Comparison of ENCODE assay signal across 12 cellular contexts in the genomic region with DNA sequence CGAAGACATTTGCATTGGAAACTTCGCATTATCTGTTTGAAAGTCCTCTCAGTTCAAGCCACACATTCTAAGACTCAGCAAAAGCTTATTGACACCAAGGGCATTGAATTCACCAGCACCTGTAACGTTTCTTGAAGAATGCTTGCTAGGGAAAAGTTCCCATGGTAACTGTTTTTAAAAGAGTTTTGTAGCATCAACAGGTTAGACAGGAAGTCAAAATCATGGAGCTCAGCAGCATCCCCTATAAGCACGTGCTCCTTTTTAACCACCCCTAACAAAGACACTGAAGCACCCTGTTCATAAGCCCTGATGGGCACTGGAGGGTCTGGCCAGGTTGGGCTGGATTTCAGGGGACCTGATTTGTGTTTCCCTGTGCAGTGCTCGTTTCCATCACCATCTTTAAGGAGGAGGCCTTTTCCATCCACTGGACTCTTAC.
A peak's percentile ranks its signal among the peaks of the same experiment; 100 is the strongest.
DNase-seq lines count a peak whose midpoint lies in the region; ATAC-seq and TF ChIP-seq lines count a peak whose summit lies in the region.
"Had no signal": no experiment of that assay in that cellular context is flagged by ENCODE, and none has a peak within 500 bp of the region (broad histone marks: within the 10 kb centered on the region; RNA-seq: fewer than 3 reads in every experiment).

No MANE protein-coding gene starts in this region.

- ATAC-seq in GM18868 (IDR thresholded peaks at IDR 0.05; ENCODE audit: unreplicated experiment) (peak; percentile 17), HG03066 (IDR thresholded peaks at IDR 0.05; ENCODE audit: low read depth, unreplicated experiment) (peak; percentile 22), HG02588 (IDR thresholded peaks at IDR 0.05; ENCODE audit: unreplicated experiment) (no peak)

- H3K9ac ChIP-seq in skeletal muscle tissue (ENCODE audit: low read depth in 1 of 3, low read length in 3 of 3), result no peak overlapping the region

- H3K4me1 Mint-ChIP-seq in mesothelial cell of epicardium, result peaks cover 30% of the 10 kb centered on the region

- H3K4me3 Mint-ChIP-seq in mesothelial cell of epicardium, result no peak overlapping the region
- H3K4me3 Mint-ChIP-seq: activated naive CD4-positive, alpha-beta T cell treated with anti-CD3 and anti-CD28 coated beads, Interleukin-2, amount 50 U/mL, for 24 hours had no signal

- no peaks in the 10 kb centered on the region for H3K9me3 ChIP-seq in skeletal muscle tissue (ENCODE audit: control insufficient read depth in 3 of 3, low read length in 3 of 3)

- H3K36me3 Mint-ChIP-seq in mesothelial cell of epicardium, result no peaks in the 10 kb centered on the region

- H3K27ac Mint-ChIP-seq in mesothelial cell of epicardium, result no peak overlapping the region
- H3K27ac Mint-ChIP-seq: activated naive CD4-positive, alpha-beta T cell treated with anti-CD3 and anti-CD28 coated beads, Interleukin-2, amount 50 U/mL, for 24 hours had no signal

- no peak overlapping the region for H3K4me3 ChIP-seq in dorsolateral prefrontal cortex
- H3K4me3 ChIP-seq in skeletal muscle tissue (ENCODE audit: low read length in 3 of 3), result no peak overlapping the region

- peak overlapping the region in 58 of 59 donors; percentile 27 to 97 (median 82) for H3K27ac ChIP-seq in dorsolateral prefrontal cortex
- H3K27ac ChIP-seq in skeletal muscle tissue (ENCODE audit: low read depth, low read length), result peak overlapping the region; percentile 88

- intact Hi-C loops in dorsolateral prefrontal cortex (cut with DNase I), result loop anchor here in 1 of 2 donors (1.0 kb wide), 1 partner anchor 50 kb away; no protein-coding TSS in a partner anchor

- H3K9me3 Mint-ChIP-seq in mesothelial cell of epicardium, result no peaks in the 10 kb centered on the region
- H3K9me3 Mint-ChIP-seq: activated naive CD4-positive, alpha-beta T cell treated with anti-CD3 and anti-CD28 coated beads, Interleukin-2, amount 50 U/mL, for 24 hours had no signal

- DNase-seq in dorsolateral prefrontal cortex (no peak), NCI-H187 treated with DMSO at 0.1 percent for 48 hours (lab: John Stamatoyannopoulos, UW) (no peak), HUDEP-2 (lab: John Stamatoyannopoulos, UW; ENCODE audit: unreplicated experiment in 76 of 76) (no peak), mesothelial cell of epicardium (ENCODE audit: low spot score in 2 of 2, unreplicated experiment in 2 of 2) (no peak)
- DNase-seq: DMS79 treated with DMSO at 0.1 percent for 48 hours; NCI-H526; stimulated activated CD4-positive, alpha-beta T cell treated with anti-CD3 and anti-CD28 coated beads, Interleukin-4, amount 100 ng/mL, for 24 hours had no signal

- H3K4me1 ChIP-seq in skeletal muscle tissue (ENCODE audit: control insufficient read depth in 3 of 3, insufficient read depth in 3 of 3, low read length in 3 of 3), result peaks cover 36 to 43% (median 40%) of the 10 kb centered on the region in 3 donors

- H3K27me3 ChIP-seq in dorsolateral prefrontal cortex (no peaks in the 10 kb centered on the region), skeletal muscle tissue (ENCODE audit: control insufficient read depth in 3 of 3, insufficient read depth in 3 of 3, low read length in 3 of 3) (no peaks in the 10 kb centered on the region)

- H3K36me3 ChIP-seq in skeletal muscle tissue (ENCODE audit: control insufficient read depth in 3 of 3, insufficient read depth in 3 of 3, low read length in 3 of 3), result no peaks in the 10 kb centered on the region

- no peak for TF ChIP-seq CTCF in dorsolateral prefrontal cortex (IDR thresholded peaks at IDR 0.05 in 54 of 56, conservative IDR thresholded peaks at IDR 0.05 in 2 of 56; ENCODE audit: low read depth in 1 of 56, partially characterized antibody in 56 of 56)
- no peak for TF ChIP-seq CTCF in mesothelial cell of epicardium (IDR thresholded peaks at IDR 0.05; ENCODE audit: unreplicated experiment)

- no peaks in the 10 kb centered on the region for H3K27me3 Mint-ChIP-seq in mesothelial cell of epicardium (ENCODE audit: low read depth)
- H3K27me3 Mint-ChIP-seq: activated naive CD4-positive, alpha-beta T cell treated with anti-CD3 and anti-CD28 coated beads, Interleukin-2, amount 50 U/mL, for 24 hours had no signal
